9 cellular contexts compared by ENCODE assay signal in genomic region chr3:72255191-72255590, GRCh38.
A peak's percentile ranks its signal among the peaks of the same experiment; 100 is the strongest.
DNase-seq lines count a peak whose midpoint lies in the region; ATAC-seq and TF ChIP-seq lines count a peak whose summit lies in the region.
"Had no signal": no experiment of that assay in that cellular context is flagged by ENCODE, and none has a peak within 500 bp of the region (broad histone marks: within the 10 kb centered on the region; RNA-seq: fewer than 3 reads in every experiment).

No MANE protein-coding gene starts in this region.

- no peak overlapping the region for H3K4me3 ChIP-seq in A673 (ENCODE audit: low read depth, low read length, poor library complexity, severe bottlenecking)
- H3K4me3 ChIP-seq in KMS-11 (IDR thresholded peaks at IDR 0.05; ENCODE audit: insufficient read depth, low read depth, low read length), result no peak overlapping the region
- no peak overlapping the region for H3K4me3 ChIP-seq in muscle layer of colon (ENCODE audit: low read depth in 1 of 2, low read length in 2 of 2)

- no peak overlapping the region for H3K4me3 Mint-ChIP-seq in CD14-positive monocyte

- POLR2A ChIA-PET in A673 (lab: Charles Lee; ENCODE audit: low non-redundant PET), result no interaction called here

- H3K27ac ChIP-seq in A673 (ENCODE audit: low read depth, low read length, poor library complexity, severe bottlenecking) (no peak overlapping the region), KMS-11 (no peak overlapping the region), muscle layer of colon (ENCODE audit: low read depth, low read length) (peak overlapping the region; percentile 50)

- DNase-seq in A673 (ENCODE audit: low spot score), result peak; percentile 27
- peak; percentile 45 for DNase-seq in epidermal melanocyte (ENCODE audit: insufficient read length, low spot score)
- no peak for DNase-seq in GM20000 (ENCODE audit: low spot score)
- no peak for DNase-seq in kidney tubule cell (ENCODE audit: low spot score)
- no peak for DNase-seq in CD14-positive monocyte (ENCODE audit: low spot score)
- DNase-seq: NCI-H774 had no signal

- ATAC-seq in HG03342 (IDR thresholded peaks at IDR 0.05; ENCODE audit: unreplicated experiment), result no peak

- no peaks in the 10 kb centered on the region for H3K79me2 ChIP-seq in KMS-11 (ENCODE audit: insufficient read depth, low read depth)

- H4K20me1 ChIP-seq in KMS-11 (ENCODE audit: insufficient read depth), result no peaks in the 10 kb centered on the region

- H3K27ac Mint-ChIP-seq in CD14-positive monocyte, result no peak overlapping the region

- H3K9me3 ChIP-seq in A673 (ENCODE audit: low read depth, low read length, poor library complexity, severe bottlenecking) (no peaks in the 10 kb centered on the region), muscle layer of colon (ENCODE audit: low read length) (no peaks in the 10 kb centered on the region)

- peaks cover 27% of the 10 kb centered on the region for H3K4me1 Mint-ChIP-seq in CD14-positive monocyte

- H3K27me3 ChIP-seq in A673 (replicated peaks; ENCODE audit: insufficient read depth, low read depth, low read length, poor library complexity) (no peaks in the 10 kb centered on the region), KMS-11 (ENCODE audit: insufficient read depth, low read depth) (no peaks in the 10 kb centered on the region), muscle layer of colon (ENCODE audit: control insufficient read depth in 1 of 2, insufficient read depth in 2 of 2, low read length in 2 of 2) (no peaks in the 10 kb centered on the region)

- H3K4me2 ChIP-seq in KMS-11, result peak overlapping the region; percentile 76; the same call in 1 of the 2 replicates

- peaks cover 7 to 11% (median 8%) of the 10 kb centered on the region in 3 donors for H3K27me3 Mint-ChIP-seq in CD14-positive monocyte (ENCODE audit: low read depth in 3 of 3)

- H3K4me1 ChIP-seq in A673 (ENCODE audit: insufficient read depth, low read length, poor library complexity, severe bottlenecking) (no peaks in the 10 kb centered on the region), KMS-11 (ENCODE audit: low read depth, poor library complexity, severe bottlenecking) (peaks cover 21% of the 10 kb centered on the region), muscle layer of colon (ENCODE audit: insufficient read depth, low read length) (peaks cover 30% of the 10 kb centered on the region)

- TF ChIP-seq CTCF in A673 (conservative IDR thresholded peaks at IDR 0.05; ENCODE audit: low read depth, low read length), result no peak
- no peak for TF ChIP-seq CTCF in KMS-11 (conservative IDR thresholded peaks at IDR 0.05; ENCODE audit: low read depth, low read length)
- no peak for TF ChIP-seq CTCF in GM20000 (IDR thresholded peaks at IDR 0.05; ENCODE audit: extremely low read depth, missing control alignments)
- no peak for TF ChIP-seq CTCF in CD14-positive monocyte (IDR thresholded peaks at IDR 0.05)

- CTCF ChIA-PET in A673 (lab: Charles Lee), result no interaction called here

- H3K36me3 ChIP-seq in A673 (ENCODE audit: insufficient read depth, low read length, poor library complexity, severe bottlenecking), result no peaks in the 10 kb centered on the region
- no peaks in the 10 kb centered on the region for H3K36me3 ChIP-seq in KMS-11 (ENCODE audit: insufficient read depth)
- H3K36me3 ChIP-seq in muscle layer of colon (ENCODE audit: insufficient read depth, low read length), result no peaks in the 10 kb centered on the region

- H3K36me3 Mint-ChIP-seq in CD14-positive monocyte, result no peaks in the 10 kb centered on the region

- intact Hi-C loops in A673 (cut with micrococcal nuclease; ENCODE audit: unreplicated experiment), result no loop called here
- intact Hi-C loops in CD14-positive monocyte (cut with micrococcal nuclease), result no loop called here

- H3K9ac ChIP-seq in KMS-11, result no peak overlapping the region
- no peak overlapping the region for H3K9ac ChIP-seq in muscle layer of colon (ENCODE audit: low read length)

- peaks cover 0 to 5% (median 0%) of the 10 kb centered on the region in 7 donors for H3K9me3 Mint-ChIP-seq in CD14-positive monocyte

- no TSS peak for BruUV-seq in A673 (replicated peaks; lab: Mats Ljungman, UMichigan)

- H2AFZ ChIP-seq in KMS-11 (ENCODE audit: low read depth), result no peak overlapping the region

Comparison
In these comparisons a context has a peak if more than half of its experiments do, and no peak if none do; other contexts are left out.
1. DNase-seq: peak in A673 (single experiment) and epidermal melanocyte (single experiment); none in GM20000 (single experiment), kidney tubule cell (single experiment) and CD14-positive monocyte (single experiment).